8 cellular contexts compared by ENCODE assay signal in genomic region chr17:45895304-45895968, GRCh38. TPM values are rescaled to one million over a fixed set of nuclear protein-coding genes. Genes with fewer than 3 reads are reported as not detected.
DNase-seq lines count a peak whose midpoint lies in the region; ATAC-seq and TF ChIP-seq lines count a peak whose summit lies in the region.

No MANE protein-coding gene starts in this region.

- no peaks in the 10 kb centered on the region for H3K79me1 ChIP-seq in mesenchymal stem cell (replicated peaks; ENCODE audit: low read length, poor library complexity, severe bottlenecking)

- BruUV-seq in A673 (replicated peaks; lab: Mats Ljungman, UMichigan): no TSS peak

- no peaks in the 10 kb centered on the region for H3K36me3 ChIP-seq in A673 (ENCODE audit: insufficient read depth, low read length, poor library complexity, severe bottlenecking)
- no peaks in the 10 kb centered on the region for H3K36me3 ChIP-seq in HEK293 (ENCODE audit: control insufficient read depth in 2 of 2, insufficient read depth in 1 of 2, low read length in 2 of 2)
- H3K36me3 ChIP-seq in mesenchymal stem cell (ENCODE audit: control insufficient read depth in 1 of 2, insufficient read depth in 2 of 2, low read depth in 1 of 2, low read length in 2 of 2): no peaks in the 10 kb centered on the region
- H3K36me3 ChIP-seq in thyroid gland: no peaks in the 10 kb centered on the region

- ATAC-seq in GM18870 (IDR thresholded peaks at IDR 0.05; ENCODE audit: unreplicated experiment): no peak

- H4K91ac ChIP-seq in mesenchymal stem cell (ENCODE audit: low read length): no peak overlapping the region

- no peak overlapping the region for H3K23ac ChIP-seq in mesenchymal stem cell (ENCODE audit: low read length in 2 of 2)

- DNase-seq in A673 (ENCODE audit: low spot score): peak; percentile 22
- peak; percentile 71 for DNase-seq in SK-N-DZ (ENCODE audit: low spot score)
- peak; percentile 33 for DNase-seq in dermis blood vessel endothelial cell
- peak; percentile 39 for DNase-seq in mesenchymal stem cell
- DNase-seq in thyroid gland: peak; percentile 6 to 7
- DNase-seq in HCEC 1CT: no peak

- H3K27ac ChIP-seq in A673 (ENCODE audit: low read depth, low read length, poor library complexity, severe bottlenecking) (no peak overlapping the region), HEK293 (ENCODE audit: extremely low read depth, low read depth, low read length) (no peak overlapping the region), mesenchymal stem cell (ENCODE audit: low read length, poor library complexity, severe bottlenecking) (no peak overlapping the region), thyroid gland (no peak overlapping the region)

- no peak overlapping the region for H3K4ac ChIP-seq in mesenchymal stem cell (ENCODE audit: low read depth in 1 of 2, low read length in 2 of 2)

- H2BK15ac ChIP-seq in mesenchymal stem cell (ENCODE audit: low read depth, poor library complexity, severe bottlenecking): no peak overlapping the region

- no peak overlapping the region for H2AK5ac ChIP-seq in mesenchymal stem cell (ENCODE audit: low read length, severe bottlenecking)

- H4K8ac ChIP-seq in mesenchymal stem cell (ENCODE audit: low read length): peak overlapping the region; percentile 20

- 2% methylated on average over 57 of the region's 63 CpGs for WGBS in mesenchymal stem cell
- 1% methylated on average over 23 to 28 of the region's 63 CpGs for WGBS in thyroid gland, 2 donors

- no peak overlapping the region for H2AFZ ChIP-seq in mesenchymal stem cell (ENCODE audit: low read depth, low read length)

- H3K4me3 ChIP-seq in A673 (ENCODE audit: low read depth, low read length, poor library complexity, severe bottlenecking) (peak overlapping the region; percentile 60), HEK293 (ENCODE audit: low read depth, low read length) (peak overlapping the region; percentile 74), mesenchymal stem cell (ENCODE audit: insufficient read depth in 1 of 2, low read depth in 1 of 2, low read length in 2 of 2) (peak overlapping the region in 1 of 2 experiments; percentile 80), thyroid gland (replicated peaks in 1 of 3) (peak overlapping the region in 2 of 3 donors; percentile 60 to 80)

- peak overlapping the region; percentile 99 for H3K4me2 ChIP-seq in mesenchymal stem cell (ENCODE audit: low read length, poor library complexity, severe bottlenecking)

- no peak for TF ChIP-seq POLR2A in thyroid gland (IDR thresholded peaks at IDR 0.05)

- H2BK5ac ChIP-seq in mesenchymal stem cell (ENCODE audit: low read depth, low read length, poor library complexity, severe bottlenecking): no peak overlapping the region

- intact Hi-C loops in A673 (cut with micrococcal nuclease; ENCODE audit: unreplicated experiment) (loop anchor here (5.0 kb wide), 1 partner anchor 52 kb away; no protein-coding TSS in a partner anchor), thyroid gland (cut with DNase I) (no loop called here)

- no peaks in the 10 kb centered on the region for H3K4me1 ChIP-seq in A673 (ENCODE audit: insufficient read depth, low read length, poor library complexity, severe bottlenecking)
- H3K4me1 ChIP-seq in HEK293 (ENCODE audit: control insufficient read depth, insufficient read depth, low read length): peaks cover 11% of the 10 kb centered on the region; the same call in 1 of the 2 replicates
- H3K4me1 ChIP-seq in mesenchymal stem cell (ENCODE audit: control insufficient read depth, insufficient read depth, low read depth, low read length): peaks cover 22% of the 10 kb centered on the region
- peaks cover 21 to 33% of the 10 kb centered on the region in 2 donors for H3K4me1 ChIP-seq in thyroid gland

- TF ChIP-seq CTCF in A673 (conservative IDR thresholded peaks at IDR 0.05; ENCODE audit: low read depth, low read length) (0 out of 2 replicates have a peak, but pooled peaks have one; percentile 17), HEK293 (tag by site-specific recombination; IDR thresholded peaks at IDR 0.05) (peak; percentile 57), thyroid gland (IDR thresholded peaks at IDR 0.05) (no peak)

- H3K27me3 ChIP-seq in A673 (replicated peaks; ENCODE audit: insufficient read depth, low read depth, low read length, poor library complexity): peaks cover 25% of the 10 kb centered on the region
- peaks cover 60 to 69% of the 10 kb centered on the region in 2 experiments for H3K27me3 ChIP-seq in mesenchymal stem cell (ENCODE audit: control insufficient read depth in 1 of 2, insufficient read depth in 1 of 2, low read length in 2 of 2)
- peaks cover 7% of the 10 kb centered on the region for H3K27me3 ChIP-seq in thyroid gland

- no peak overlapping the region for H2BK12ac ChIP-seq in mesenchymal stem cell (ENCODE audit: low read length in 2 of 2)

- POLR2A ChIA-PET in A673 (lab: Charles Lee; ENCODE audit: low non-redundant PET) (no interaction called here), HEK293 (lab: Yijun Ruan, JAX) (no interaction called here)

- H2BK120ac ChIP-seq in mesenchymal stem cell (ENCODE audit: low read depth, low read length): no peak overlapping the region

- no peak overlapping the region for H3K18ac ChIP-seq in mesenchymal stem cell (ENCODE audit: low read depth in 1 of 2, low read length in 2 of 2)

- H3K9ac ChIP-seq in mesenchymal stem cell (ENCODE audit: low read length): no peak overlapping the region

- CTCF ChIA-PET in A673 (lab: Charles Lee): interaction anchor here (0.6 kb wide), 1 partner anchor 155 kb away, joined by 3 read pairs; no protein-coding TSS in a partner anchor
- CTCF ChIA-PET in HEK293 (lab: Yijun Ruan, JAX): interaction anchor here (0.6 to 1.3 kb wide), 2 partner anchors 23 to 316 kb away, joined by 3 read pairs; no protein-coding TSS in a partner anchor

- H3K9me3 ChIP-seq in A673 (ENCODE audit: low read depth, low read length, poor library complexity, severe bottlenecking) (no peaks in the 10 kb centered on the region), HEK293 (ENCODE audit: control insufficient read depth, insufficient read depth, low read depth, low read length) (no peaks in the 10 kb centered on the region), mesenchymal stem cell (ENCODE audit: control insufficient read depth, low read length) (no peaks in the 10 kb centered on the region), thyroid gland (no peaks in the 10 kb centered on the region)

- no peak overlapping the region for H3K14ac ChIP-seq in mesenchymal stem cell (ENCODE audit: low read length in 2 of 2)

TF ChIP-seq in HEK293, 187 proteins besides CTCF, POLR2A, EP300 and RAD21 (continues in another document):
- TF ChIP-seq ZEB2 (tag by site-specific recombination; IDR thresholded peaks at IDR 0.05): 0 out of 2 replicates have a peak, but pooled peaks have one; percentile 31
- peak; percentile 76; the same call in 1 of the 2 replicates for TF ChIP-seq ZNF76 (tag by site-specific recombination; IDR thresholded peaks at IDR 0.05; ENCODE audit: borderline replicate concordance, low read depth)
- peak; percentile 62 for TF ChIP-seq KLF16 (tag by site-specific recombination; IDR thresholded peaks at IDR 0.05)
- TF ChIP-seq GLI4 (tag by site-specific recombination; IDR thresholded peaks at IDR 0.05): peak; percentile 53; the same call in 1 of the 2 replicates
- TF ChIP-seq YY2 (tag by site-specific recombination; IDR thresholded peaks at IDR 0.05): peak; percentile 43; the same call in 1 of the 2 replicates
- peak; percentile 92 for TF ChIP-seq SP3 (tag by site-specific recombination; IDR thresholded peaks at IDR 0.05)
- TF ChIP-seq GLI2 (tag by site-specific recombination; IDR thresholded peaks at IDR 0.05; ENCODE audit: borderline replicate concordance, low read depth): no peak
- no peak for TF ChIP-seq IKZF3 (tag by site-specific recombination; IDR thresholded peaks at IDR 0.05)
- 0 out of 2 replicates have a peak, but pooled peaks have one; percentile 12 for TF ChIP-seq HIC1 (tag by site-specific recombination; IDR thresholded peaks at IDR 0.05)
- TF ChIP-seq EGR2 (tag by site-specific recombination; IDR thresholded peaks at IDR 0.05; ENCODE audit: low read depth): peak; percentile 92
- no peak for TF ChIP-seq ZSCAN16 (tag by site-specific recombination; IDR thresholded peaks at IDR 0.05)

RNA-seq across cellular contexts. Expression of gene MAPT, which starts 1.1 kb away (rescaled TPM):
- total RNA-seq in A673 (2021): 8.3 and 14.7 TPM in 2 replicates
- 20.5 and 21.3 TPM in 2 replicates for polyA plus RNA-seq in SK-N-DZ (2014; cell fraction: cytosol; rRNA removed)
- 9.5 and 12.6 TPM in 2 replicates for polyA plus RNA-seq in SK-N-DZ (2014; cell fraction: nucleus; rRNA removed)
- under 0.01 and 0.05 TPM in 2 replicates for total RNA-seq in dermis blood vessel endothelial cell
- 3.7 TPM for polyA plus RNA-seq in mesenchymal stem cell (2013, experiment 1 of 2)
- polyA plus RNA-seq in mesenchymal stem cell (2013, experiment 2 of 2): 3.1 TPM
- total RNA-seq in thyroid gland: 1 to 10 TPM in 2 of 4 donors, under 1 TPM in 2; 0.54 to 1.8 (median 0.92) TPM

RNA-seq across cellular contexts. Expression of gene SPPL2C, which starts 50.8 kb away (rescaled TPM):
- not detected in 2 replicates for total RNA-seq in A673 (2021)
- polyA plus RNA-seq in SK-N-DZ (2014; cell fraction: cytosol; rRNA removed): not detected in 2 replicates
- not detected in 2 replicates for polyA plus RNA-seq in SK-N-DZ (2014; cell fraction: nucleus; rRNA removed)
- not detected in 2 replicates for total RNA-seq in dermis blood vessel endothelial cell
- not detected for polyA plus RNA-seq in mesenchymal stem cell (2013, experiment 1 of 2)
- polyA plus RNA-seq in mesenchymal stem cell (2013, experiment 2 of 2): not detected
- total RNA-seq in thyroid gland: under 1 TPM in 1 of 4 donors, not detected in 3; 0.13 TPM

Comparison
In these comparisons a context has a peak if more than half of its experiments do, and no peak if none do; other contexts are left out.
1. CTCF ChIP-seq: peak in A673 (single experiment) and HEK293 (single experiment); none in thyroid gland (0 of 6).